In the genomic region with DNA sequence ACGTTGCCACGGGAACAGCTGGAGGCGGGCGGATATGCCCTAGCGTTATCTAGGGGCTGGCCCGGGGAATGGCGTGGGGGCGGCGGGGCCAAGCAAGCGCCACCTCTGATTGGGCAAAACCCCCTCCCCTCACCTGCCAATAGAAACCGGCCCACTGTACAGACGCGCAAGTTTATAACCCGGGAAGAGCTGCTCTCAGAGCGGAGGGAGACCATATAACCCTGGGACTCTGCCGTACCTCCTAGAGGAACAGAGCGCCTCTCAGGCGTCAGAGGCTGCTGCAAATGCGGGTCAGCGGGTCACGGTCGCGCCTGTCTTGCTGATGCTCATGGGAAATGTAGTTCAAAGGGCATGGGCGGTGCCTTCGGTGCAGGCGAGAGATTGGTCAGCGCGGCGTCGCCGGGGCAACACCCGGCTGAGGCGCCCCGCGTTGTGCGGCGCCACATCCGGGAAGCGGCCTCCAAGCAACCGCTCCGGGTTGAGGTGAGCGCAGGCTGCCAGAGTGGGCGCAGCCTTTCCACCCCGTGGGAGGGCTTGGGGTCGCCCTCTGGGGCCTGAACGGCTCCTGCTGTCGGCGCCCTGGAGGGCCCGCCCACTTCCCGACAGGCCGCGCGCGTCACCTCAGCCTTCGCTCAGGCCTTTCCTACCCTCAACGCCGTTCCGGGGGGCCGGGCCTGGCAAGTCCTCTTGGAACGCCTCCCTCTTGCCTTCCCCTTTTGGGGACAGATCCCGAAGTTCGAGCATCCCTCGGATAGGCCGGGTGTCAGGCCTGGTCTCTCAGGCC, we compare ENCODE assay signal across 8 cellular contexts. TPM values are rescaled to one million over a fixed set of nuclear protein-coding genes. Genes with fewer than 3 reads are reported as not detected.
DNase-seq lines count a peak whose midpoint lies in the region; ATAC-seq and TF ChIP-seq lines count a peak whose summit lies in the region.

A gene (plus strand): TSS at position 639 of the 784 bp plus-strand sequence. CDS start 867 bp downstream, outside the sequence.

- WGBS in adrenal gland, 4 donors: 0 to 1% (median 0%) methylated on average over 2 to 64 of the region's 64 CpGs
- WGBS in heart left ventricle, 4 donors: 0 to 1% (median 0%) methylated on average over 33 to 64 of the region's 64 CpGs
- no CpG with 5 or more reads among the region's 64 CpGs for WGBS in trophoblast cell (ENCODE audit: extremely low coverage, insufficient coverage, insufficient read length)
- 0% methylated on average over 1 to 60 of the region's 64 CpGs for WGBS in transverse colon (ENCODE audit: low coverage in 1 of 2), 2 donors

- H2BK12ac ChIP-seq in trophoblast cell (ENCODE audit: low read length): no peak within 1 kb of the TSS

- H3K27ac ChIP-seq in adrenal gland (peak within 1 kb of the TSS; percentile 70 to 95 (median 89)), heart left ventricle (peak within 1 kb of the TSS; percentile 65 to 93 (median 90)), trophoblast cell (ENCODE audit: low read depth, low read length) (peak within 1 kb of the TSS; percentile 87), transverse colon (peak within 1 kb of the TSS; percentile 88 to 92 (median 90))

- intact Hi-C loops in adrenal gland (cut with DNase I) (no loop called here), heart left ventricle (cut with DNase I) (loop anchor here in 2 of 10 donors (1.0 kb wide), 1 partner anchor 23 kb away; no protein-coding TSS in a partner anchor), transverse colon (cut with DNase I; ENCODE audit: low total_unique reads) (no loop called here)

- no peak for TF ChIP-seq EP300 in transverse colon (IDR thresholded peaks at IDR 0.05; ENCODE audit: low read depth)

- in situ Hi-C loops in GM13976 (cut with MboI; ENCODE audit: low sequenced_read_pairs, unreplicated experiment) (no loop called here), transverse colon (cut with MboI; ENCODE audit: low pct_ligation_motif_present in 1 of 4, low pct_unique_long_range_greater_than_20kb in 1 of 4, low sequenced_read_pairs in 3 of 4) (no loop called here)

- H3K36me3 ChIP-seq in adrenal gland (replicated peaks in 1 of 2): peaks cover 0 to 36% of the 10 kb centered on the region in 2 donors
- H3K36me3 ChIP-seq in heart left ventricle: peaks cover 0 to 43% (median 33%) of the 10 kb centered on the region in 9 donors
- peaks cover 27 to 33% of the 10 kb centered on the region in 2 experiments for H3K36me3 ChIP-seq in trophoblast cell (ENCODE audit: control insufficient read depth in 1 of 2, insufficient read depth in 2 of 2, low read length in 2 of 2)
- peaks cover 0 to 11% (median 5%) of the 10 kb centered on the region in 4 donors for H3K36me3 ChIP-seq in transverse colon

- peaks cover 11% of the 10 kb centered on the region for H3K79me1 ChIP-seq in trophoblast cell (ENCODE audit: low read length)

- H3K14ac ChIP-seq in trophoblast cell (ENCODE audit: low read length): peak within 1 kb of the TSS; percentile 65

- H3K18ac ChIP-seq in trophoblast cell (ENCODE audit: low read length): peak within 1 kb of the TSS; percentile 50

- H4K12ac ChIP-seq in trophoblast cell (ENCODE audit: low read depth, low read length): peak within 1 kb of the TSS; percentile 72

- peaks cover 3% of the 10 kb centered on the region for H3K79me2 ChIP-seq in trophoblast cell (ENCODE audit: control insufficient read depth, insufficient read depth, low read length, poor library complexity)

- peak within 1 kb of the TSS; percentile 22 to 72 (median 48) for H3K4me3 ChIP-seq in adrenal gland
- H3K4me3 ChIP-seq in heart left ventricle: peak within 1 kb of the TSS; percentile 36 to 87 (median 72)
- H3K4me3 ChIP-seq in trophoblast cell (ENCODE audit: low read depth, low read length): peak within 1 kb of the TSS; percentile 73
- H3K4me3 ChIP-seq in transverse colon: peak within 1 kb of the TSS; percentile 54 to 75 (median 64)

- H2BK5ac ChIP-seq in trophoblast cell (ENCODE audit: low read depth, low read length, poor library complexity): peak within 1 kb of the TSS; percentile 62

- TF ChIP-seq CTCF in GM13976 (IDR thresholded peaks at IDR 0.05; ENCODE audit: borderline replicate concordance, control extremely low read depth, extremely low read depth, insufficient read depth, missing control alignments) (no peak), adrenal gland (IDR thresholded peaks at IDR 0.05) (no peak), heart left ventricle (IDR thresholded peaks at IDR 0.05) (peak in 2 of 12 donors; percentile 6 to 15), transverse colon (IDR thresholded peaks at IDR 0.05) (peak in 1 of 5 experiments; percentile 0)

- no peaks in the 10 kb centered on the region for H3K9me3 ChIP-seq in adrenal gland (replicated peaks in 1 of 3)
- H3K9me3 ChIP-seq in heart left ventricle: no peaks in the 10 kb centered on the region
- H3K9me3 ChIP-seq in trophoblast cell (ENCODE audit: insufficient read depth, low read depth, low read length): no peaks in the 10 kb centered on the region
- no peaks in the 10 kb centered on the region for H3K9me3 ChIP-seq in transverse colon

- peak within 1 kb of the TSS; percentile 49 for H2AK5ac ChIP-seq in trophoblast cell (ENCODE audit: low read length)

- peak within 1 kb of the TSS; percentile 98 for H3K4me2 ChIP-seq in trophoblast cell (ENCODE audit: low read length)

- DNase-seq in GM13976 (ENCODE audit: low spot score): peak; percentile 96
- peak; percentile 75 for DNase-seq in NCI-H1436 treated with DMSO at 0.1 percent for 48 hours (lab: John Stamatoyannopoulos, UW)
- DNase-seq in T follicular helper cell (ENCODE audit: low read depth): peak; percentile 93
- DNase-seq in adrenal gland: peak; percentile 94 to 99 (median 98)
- peak; percentile 96 to 98 (median 97) for DNase-seq in heart left ventricle
- peak; percentile 96 to 98 for DNase-seq in trophoblast cell
- DNase-seq in transverse colon: peak; percentile 97

- H3K27me3 ChIP-seq in adrenal gland (no peaks in the 10 kb centered on the region), heart left ventricle (no peaks in the 10 kb centered on the region), trophoblast cell (ENCODE audit: insufficient read depth, low read length) (no peaks in the 10 kb centered on the region), transverse colon (no peaks in the 10 kb centered on the region)

- no peak within 1 kb of the TSS for H3K23ac ChIP-seq in trophoblast cell (ENCODE audit: low read length)

- H2AFZ ChIP-seq in trophoblast cell (ENCODE audit: insufficient read depth, low read length, poor library complexity): peak within 1 kb of the TSS; percentile 84

- TF ChIP-seq POLR2A in adrenal gland (IDR thresholded peaks at IDR 0.05) (peak; percentile 26 to 58), heart left ventricle (IDR thresholded peaks at IDR 0.05) (peak in 1 of 2 donors; percentile 59), transverse colon (IDR thresholded peaks at IDR 0.05) (peak; percentile 75)

- peak within 1 kb of the TSS; percentile 53 for H3K4ac ChIP-seq in trophoblast cell (ENCODE audit: low read depth, low read length)

- H2BK120ac ChIP-seq in trophoblast cell (ENCODE audit: insufficient read depth, low read length, poor library complexity): peak within 1 kb of the TSS; percentile 28

- H4K8ac ChIP-seq in trophoblast cell (ENCODE audit: low read depth, low read length): peak within 1 kb of the TSS; percentile 78

- H3K4me1 ChIP-seq in adrenal gland (replicated peaks in 1 of 2) (peaks cover 6 to 14% of the 10 kb centered on the region in 2 donors), heart left ventricle (peaks cover 0 to 25% (median 14%) of the 10 kb centered on the region in 12 donors), trophoblast cell (ENCODE audit: control insufficient read depth in 1 of 2, insufficient read depth in 2 of 2, low read length in 2 of 2) (peaks cover 7 to 13% of the 10 kb centered on the region in 2 experiments), transverse colon (peaks cover 13 to 19% (median 16%) of the 10 kb centered on the region in 4 donors)

- ATAC-seq in HG02852 (IDR thresholded peaks at IDR 0.05; ENCODE audit: unreplicated experiment) (peak; percentile 85), heart left ventricle (peak; percentile 93 to 95 (median 94))

- H3K9ac ChIP-seq in trophoblast cell (ENCODE audit: low read length): peak within 1 kb of the TSS; percentile 81

- H4K91ac ChIP-seq in trophoblast cell (ENCODE audit: low read depth, low read length): peak within 1 kb of the TSS; percentile 52

RNA-seq across cellular contexts. Expression of the gene that starts here (rescaled TPM):
- total RNA-seq in adrenal gland (10 to 100 TPM in 7 of 8 donors, 1 to 10 TPM in 1; 8.4 to 21.6 (median 15.0) TPM), heart left ventricle (1 to 10 TPM; 4.3 to 9.3 (median 6.0) TPM), transverse colon (10 to 100 TPM in 3 of 4 donors, 1 to 10 TPM in 1; 2.8 to 54.6 (median 18.1) TPM)
- polyA plus RNA-seq in adrenal gland (10 to 100 TPM in 2 of 3 donors, 1 to 10 TPM in 1; 2.7 to 30.8 (median 25.6) TPM), heart left ventricle (1 to 10 TPM; 6.7 to 7.0 TPM)
- polyA plus RNA-seq in trophoblast cell (2013): 4.6 and 4.9 TPM in 2 replicates

Comparison
In these comparisons a context has a peak if more than half of its experiments do, and no peak if none do; other contexts are left out.
1. Peak in every context shown above with its lines: DNase-seq, ATAC-seq, H3K4me3 ChIP-seq and H3K27ac ChIP-seq.